ENCODE assay signal across 16 cellular contexts in the genomic region with DNA sequence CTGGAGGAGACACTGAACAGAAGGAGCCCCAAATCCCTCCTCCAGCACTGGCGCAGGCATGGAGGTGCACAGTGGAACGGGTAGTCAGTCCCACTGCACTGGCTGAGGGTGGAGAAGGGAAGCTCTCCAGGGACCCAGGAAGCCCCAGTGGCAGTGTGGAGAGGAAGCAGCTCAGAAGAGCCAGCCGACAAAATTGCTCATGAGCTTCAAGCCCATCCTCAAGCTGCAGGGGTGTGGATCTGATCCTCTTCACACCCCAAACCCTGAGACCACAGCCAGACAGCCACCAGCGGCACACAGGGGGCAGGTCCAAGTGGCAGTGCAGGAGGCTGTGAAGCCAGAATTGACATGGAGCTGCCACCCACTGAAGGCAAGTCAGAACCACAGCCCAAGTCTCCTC. TPM values are rescaled to one million over a fixed set of nuclear protein-coding genes. Genes with fewer than 3 reads are reported as not detected.
DNase-seq lines count a peak whose midpoint lies in the region; ATAC-seq and TF ChIP-seq lines count a peak whose summit lies in the region.
"Had no signal": no experiment of that assay in that cellular context is flagged by ENCODE, and none has a peak within 500 bp of the region (broad histone marks: within the 10 kb centered on the region; RNA-seq: fewer than 3 reads in every experiment).

No MANE protein-coding gene starts in this region.

- in situ Hi-C loops in GM13977 (cut with MboI; ENCODE audit: low pct_unique_long_range_greater_than_20kb, low sequenced_read_pairs, unreplicated experiment): no loop called here

- peaks cover 2 to 40% (median 34%) of the 10 kb centered on the region in 9 donors for H3K36me3 ChIP-seq in heart left ventricle
- H3K36me3 ChIP-seq in breast epithelium: no peaks in the 10 kb centered on the region

- H3K27me3 ChIP-seq in heart left ventricle (no peaks in the 10 kb centered on the region), breast epithelium (no peaks in the 10 kb centered on the region)
- H3K27me3 ChIP-seq: vagina had no signal

- H3K27ac ChIP-seq in heart left ventricle (peak overlapping the region in 10 of 12 donors; percentile 40 to 80 (median 67)), breast epithelium (peak overlapping the region; percentile 27 to 63)
- H3K27ac ChIP-seq: A549 had no signal

- peaks cover 3% of the 10 kb centered on the region for H3K27me3 Mint-ChIP-seq in nephron progenitor cell (ENCODE audit: low read depth, poor library complexity)
- H3K27me3 Mint-ChIP-seq in type B pancreatic cell: no peaks in the 10 kb centered on the region

- ATAC-seq in heart left ventricle (peak in 1 of 4 donors; percentile 11), Right ventricle myocardium inferior (no peak), HG02840 (IDR thresholded peaks at IDR 0.05; ENCODE audit: low FRiP score, unreplicated experiment) (no peak)

- H3K27ac Mint-ChIP-seq in nephron progenitor cell (peak overlapping the region; percentile 64), type B pancreatic cell (peak overlapping the region; percentile 88)
- H3K27ac Mint-ChIP-seq: CD4-positive, alpha-beta T cell; stimulated activated naive B cell treated with anti-CD40 and anti-IgM and Interleukin-4, amounts not matched to agents 10 μg/mL and 1 μg/mL and 100 μg/mL, for 72 hours had no signal

- H3K9me3 Mint-ChIP-seq in nephron progenitor cell (no peaks in the 10 kb centered on the region), type B pancreatic cell (no peaks in the 10 kb centered on the region)
- H3K9me3 Mint-ChIP-seq: CD4-positive, alpha-beta T cell; HFFc6; stimulated activated naive B cell treated with anti-CD40 and anti-IgM and Interleukin-4, amounts not matched to agents 10 μg/mL and 1 μg/mL and 100 μg/mL, for 72 hours had no signal

- peaks cover 16% of the 10 kb centered on the region for H3K36me3 Mint-ChIP-seq in nephron progenitor cell (ENCODE audit: low read depth)
- H3K36me3 Mint-ChIP-seq in type B pancreatic cell: peaks cover 3% of the 10 kb centered on the region

- H3K9me3 ChIP-seq in heart left ventricle (no peaks in the 10 kb centered on the region), breast epithelium (no peaks in the 10 kb centered on the region)
- H3K9me3 ChIP-seq: A549, vagina had no signal

- TF ChIP-seq CTCF in heart left ventricle (IDR thresholded peaks at IDR 0.05): no peak
- TF ChIP-seq CTCF in breast epithelium (IDR thresholded peaks at IDR 0.05): no peak
- TF ChIP-seq CTCF in nephron progenitor cell (IDR thresholded peaks at IDR 0.05): no peak
- TF ChIP-seq CTCF in type B pancreatic cell (conservative IDR thresholded peaks at IDR 0.05): no peak
- no peak for TF ChIP-seq CTCF in GM13977 (IDR thresholded peaks at IDR 0.05; ENCODE audit: extremely low read depth, insufficient read depth, missing control alignments)

- no peak overlapping the region for H3K4me3 Mint-ChIP-seq in nephron progenitor cell
- H3K4me3 Mint-ChIP-seq in type B pancreatic cell: no peak overlapping the region
- H3K4me3 Mint-ChIP-seq: CD4-positive, alpha-beta T cell; HFFc6 had no signal

- 60 to 70% (median 64%) methylated on average over 2 to 4 of the region's 4 CpGs for WGBS in heart left ventricle, 4 donors

- intact Hi-C loops in heart left ventricle (cut with DNase I) (loop anchor here in 4 of 10 donors (2.0 to 5.0 kb wide), 3 partner anchors 31 to 34 kb away; a partner anchor contains a TSS), Right ventricle myocardium inferior (cut with DNase I) (loop anchor here (5.0 kb wide), 1 partner anchor 34 kb away; a partner anchor contains a TSS), breast epithelium (cut with DNase I; ENCODE audit: low total_unique reads) (no loop called here)

- peak in 1 of 5 donors; percentile 49 for DNase-seq in heart left ventricle
- DNase-seq in Right ventricle myocardium inferior (ENCODE audit: missing footprints): no peak
- DNase-seq in breast epithelium (ENCODE audit: low spot score in 2 of 2): no peak
- DNase-seq in nephron progenitor cell: no peak
- DNase-seq in type B pancreatic cell (ENCODE audit: extremely low spot score, unreplicated experiment): no peak
- DNase-seq in GM13977 (ENCODE audit: low spot score): no peak
- no peak for DNase-seq in activated T-cell treated with anti-CD3 and anti-CD28 coated beads for 4 hours
- DNase-seq: anterior cingulate cortex; CD4-positive, alpha-beta T cell; HFFc6; NCI-H187 treated with DMSO at 0.1 percent for 48 hours; stimulated activated naive B cell treated with anti-CD40 and anti-IgM and Interleukin-4, amounts not matched to agents 10 μg/mL and 1 μg/mL and 100 μg/mL, for 72 hours; T1000 had no signal

- H3K4me1 ChIP-seq in heart left ventricle: peaks cover 10 to 63% (median 46%) of the 10 kb centered on the region in 12 donors
- H3K4me1 ChIP-seq in breast epithelium: peaks cover 0 to 3% of the 10 kb centered on the region in 2 donors
- H3K4me1 ChIP-seq: A549 had no signal

- H3K4me1 Mint-ChIP-seq in nephron progenitor cell (peaks cover 40% of the 10 kb centered on the region), type B pancreatic cell (ENCODE audit: unreplicated experiment) (peaks cover 28% of the 10 kb centered on the region)

- TF ChIP-seq POLR2A in heart left ventricle (IDR thresholded peaks at IDR 0.05) (no peak), breast epithelium (IDR thresholded peaks at IDR 0.05) (no peak)

- H3K4me3 ChIP-seq in heart left ventricle: peak overlapping the region in 1 of 12 donors; percentile 22
- H3K4me3 ChIP-seq in breast epithelium: no peak overlapping the region
- H3K4me3 ChIP-seq: A549, vagina had no signal

RNA-seq across cellular contexts. Expression of a gene that starts 32.1 kb away (rescaled TPM):
- total RNA-seq in heart left ventricle (100 to 1,000 TPM in 1 of 9 donors, 10 to 100 TPM in 8; 23.4 to 111 (median 34.6) TPM), Right ventricle myocardium inferior (32.1 TPM), breast epithelium (100 to 1,000 TPM in 2 of 3 donors, 10 to 100 TPM in 1; 97.9 to 128 (median 124) TPM), type B pancreatic cell (ENCODE audit: low replicate concordance) (108 and 118 TPM in 2 replicates)
- polyA plus RNA-seq in heart left ventricle: 10 to 100 TPM in 1 of 2 donors, 1 to 10 TPM in 1; 7.6 to 32.8 TPM
